In genomic region chr6:168371635-168371988, GRCh38 we compare ENCODE assay signal across 26 cellular contexts. TPM values are rescaled to one million over a fixed set of nuclear protein-coding genes. Genes with fewer than 3 reads are reported as not detected.
"Had no signal": no experiment of that assay in that cellular context is flagged by ENCODE, and none has a peak within 500 bp of the region (broad histone marks: within the 10 kb centered on the region; RNA-seq: fewer than 3 reads in every experiment).

No MANE protein-coding gene starts in this region.

- H3K4me3 ChIP-seq: heart left ventricle, lower lobe of right lung, neural progenitor cell, ovary, smooth muscle cell, tibial nerve, uterus had no signal

- ATAC-seq: heart left ventricle; lower lobe of right lung; natural killer cell; right cardiac atrium; stimulated activated memory B cell treated with anti-CD40 and anti-IgM and Interleukin-4, amounts not matched to agents 10 μg/mL and 1 μg/mL and 100 μg/mL, for 72 hours; stimulated activated naive CD8-positive, alpha-beta T cell treated with anti-CD3 and anti-CD28 coated beads, Interleukin-15, amount 100 ng/mL, for 72 hours had no signal

- DNase-seq: hypothalamus; immature natural killer cell; kidney; lower lobe of right lung; mammary epithelial cell; mesenchymal stem cell; naive B cell; natural killer cell; nephron progenitor cell; stimulated activated CD4-positive, alpha-beta T cell treated with anti-CD3 and anti-CD28 coated beads, Interleukin-1b, Interleukin-23, amount 100 ng/mL, for 48 hours; stimulated activated CD4-positive, alpha-beta T cell treated with anti-CD3 and anti-CD28 coated beads, Interleukin-2, amount 100 ng/mL, for 48 hours; stimulated activated CD4-positive, alpha-beta T cell treated with anti-CD3 and anti-CD28 coated beads, Interleukin-4, amount 100 ng/mL, for 4 hours; stimulated activated CD8-positive, alpha-beta memory T cell treated with anti-CD3 and anti-CD28 coated beads, Interleukin-4, amount 100 ng/mL, for 48 hours; stimulated activated naive CD4-positive, alpha-beta T cell treated with Interleukin-2 at 50 U/mL for 16 hours; stimulated activated naive CD8-positive, alpha-beta T cell treated with anti-CD3 and anti-CD28 coated beads, Interleukin-15, amount 100 ng/mL, for 72 hours; substantia nigra; uterus had no signal

- H3K4me1 ChIP-seq: lower lobe of right lung, neural progenitor cell had no signal

- H3K27me3 ChIP-seq: neural progenitor cell, ovary, tibial nerve, uterus had no signal

- H3K9me3 ChIP-seq: lower lobe of right lung, ovary, tibial nerve, uterus had no signal

- H3K36me3 ChIP-seq: heart left ventricle, lower lobe of right lung, neural progenitor cell, ovary, tibial nerve, uterus had no signal

- H3K27ac ChIP-seq: heart left ventricle, lower lobe of right lung, neural progenitor cell, ovary, tibial nerve, uterus had no signal

RNA-seq across cellular contexts. Expression of gene DACT2, which starts 52.0 kb away (rescaled TPM):
- total RNA-seq: mononuclear cell, natural killer cell, pulmonary artery endothelial cell had no signal
